Comparison of ENCODE assay signal across 1 cellular context in the genomic region with DNA sequence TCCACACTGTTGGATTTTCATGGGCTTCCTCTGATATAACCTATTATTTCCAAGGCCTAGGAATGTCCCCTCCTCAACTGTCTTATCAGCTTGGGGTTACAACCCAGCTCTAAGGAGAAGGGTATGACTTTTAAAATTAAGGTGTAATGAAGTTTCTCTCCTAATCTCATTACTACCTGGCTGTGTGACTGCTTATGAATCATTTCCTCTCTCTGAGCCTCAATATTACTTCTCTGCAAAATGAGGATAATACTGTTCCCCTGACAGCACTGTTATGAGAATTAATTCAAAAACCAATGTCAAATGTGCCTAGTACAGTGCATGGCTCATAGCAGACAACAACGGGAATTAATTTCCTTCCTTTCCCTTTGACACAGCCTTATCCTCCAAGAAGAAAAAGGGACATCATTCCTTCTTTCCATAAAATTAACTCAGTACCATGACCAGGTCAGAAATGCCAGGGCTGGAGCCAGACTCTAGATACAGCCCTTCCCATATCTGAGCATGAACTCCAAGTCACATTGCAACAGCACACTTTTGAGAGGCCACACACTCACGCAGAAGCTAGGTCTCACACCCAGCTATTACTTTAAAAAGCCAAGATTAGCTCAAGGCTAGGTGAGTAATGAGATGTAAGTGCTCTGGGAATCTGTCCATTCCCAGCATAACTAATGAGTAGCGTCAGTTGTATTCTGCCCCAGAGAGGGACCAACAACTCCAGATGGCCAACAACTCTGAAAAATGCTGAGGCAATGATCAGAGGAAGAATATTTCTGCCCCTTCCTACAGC.
TF ChIP-seq lines count a peak whose summit lies in the region.

No MANE protein-coding gene starts in this region.

TF ChIP-seq in WTC11, 78 proteins besides CTCF, POLR2A, EP300 and RAD21 (continued from another document):
- TF ChIP-seq, protein P1, sequence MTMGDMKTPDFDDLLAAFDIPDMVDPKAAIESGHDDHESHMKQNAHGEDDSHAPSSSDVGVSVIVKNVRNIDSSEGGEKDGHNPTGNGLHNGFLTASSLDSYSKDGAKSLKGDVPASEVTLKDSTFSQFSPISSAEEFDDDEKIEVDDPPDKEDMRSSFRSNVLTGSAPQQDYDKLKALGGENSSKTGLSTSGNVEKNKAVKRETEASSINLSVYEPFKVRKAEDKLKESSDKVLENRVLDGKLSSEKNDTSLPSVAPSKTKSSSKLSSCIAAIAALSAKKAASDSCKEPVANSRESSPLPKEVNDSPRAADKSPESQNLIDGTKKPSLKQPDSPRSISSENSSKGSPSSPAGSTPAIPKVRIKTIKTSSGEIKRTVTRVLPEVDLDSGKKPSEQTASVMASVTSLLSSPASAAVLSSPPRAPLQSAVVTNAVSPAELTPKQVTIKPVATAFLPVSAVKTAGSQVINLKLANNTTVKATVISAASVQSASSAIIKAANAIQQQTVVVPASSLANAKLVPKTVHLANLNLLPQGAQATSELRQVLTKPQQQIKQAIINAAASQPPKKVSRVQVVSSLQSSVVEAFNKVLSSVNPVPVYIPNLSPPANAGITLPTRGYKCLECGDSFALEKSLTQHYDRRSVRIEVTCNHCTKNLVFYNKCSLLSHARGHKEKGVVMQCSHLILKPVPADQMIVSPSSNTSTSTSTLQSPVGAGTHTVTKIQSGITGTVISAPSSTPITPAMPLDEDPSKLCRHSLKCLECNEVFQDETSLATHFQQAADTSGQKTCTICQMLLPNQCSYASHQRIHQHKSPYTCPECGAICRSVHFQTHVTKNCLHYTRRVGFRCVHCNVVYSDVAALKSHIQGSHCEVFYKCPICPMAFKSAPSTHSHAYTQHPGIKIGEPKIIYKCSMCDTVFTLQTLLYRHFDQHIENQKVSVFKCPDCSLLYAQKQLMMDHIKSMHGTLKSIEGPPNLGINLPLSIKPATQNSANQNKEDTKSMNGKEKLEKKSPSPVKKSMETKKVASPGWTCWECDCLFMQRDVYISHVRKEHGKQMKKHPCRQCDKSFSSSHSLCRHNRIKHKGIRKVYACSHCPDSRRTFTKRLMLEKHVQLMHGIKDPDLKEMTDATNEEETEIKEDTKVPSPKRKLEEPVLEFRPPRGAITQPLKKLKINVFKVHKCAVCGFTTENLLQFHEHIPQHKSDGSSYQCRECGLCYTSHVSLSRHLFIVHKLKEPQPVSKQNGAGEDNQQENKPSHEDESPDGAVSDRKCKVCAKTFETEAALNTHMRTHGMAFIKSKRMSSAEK (CRISPR knock-in tag; IDR thresholded peaks at IDR 0.05; ENCODE audit: borderline replicate concordance), result no peak
- TF ChIP-seq TEAD1 (CRISPR knock-in tag; IDR thresholded peaks at IDR 0.05), result no peak
